Comparison of ENCODE assay signal across 11 cellular contexts in genomic region chr17:42253173-42253545, GRCh38. TPM values are rescaled to one million over a fixed set of nuclear protein-coding genes. Genes with fewer than 3 reads are reported as not detected.
DNase-seq lines count a peak whose midpoint lies in the region; FAIRE-seq and TF ChIP-seq lines count a peak whose summit lies in the region.
"Had no signal": no experiment of that assay in that cellular context is flagged by ENCODE, and none has a peak within 500 bp of the region (broad histone marks: within the 10 kb centered on the region; RNA-seq: fewer than 3 reads in every experiment).

No MANE protein-coding gene starts in this region.

- peaks cover 74% of the 10 kb centered on the region for H3K4me1 Mint-ChIP-seq in activated naive CD4-positive, alpha-beta T cell treated with anti-CD3 and anti-CD28 coated beads for 36 hours (ENCODE audit: low read depth)
- H3K4me1 Mint-ChIP-seq in activated CD4-positive, alpha-beta memory T cell treated with anti-CD3 and anti-CD28 coated beads, Interleukin-2, amount 10 ng/mL, durations not matched to agents 7 days and 5 days: peaks cover 55% of the 10 kb centered on the region

- intact Hi-C loops in activated naive CD4-positive, alpha-beta T cell treated with anti-CD3 and anti-CD28 coated beads for 36 hours (cut with micrococcal nuclease): no loop called here
- intact Hi-C loops in transverse colon (cut with DNase I; ENCODE audit: low total_unique reads): no loop called here

- no peak for TF ChIP-seq EP300 in transverse colon (IDR thresholded peaks at IDR 0.05; ENCODE audit: low read depth)

- H3K27me3 ChIP-seq in transverse colon: no peaks in the 10 kb centered on the region
- H3K27me3 ChIP-seq: pancreas had no signal

- TF ChIP-seq POLR2A in transverse colon (IDR thresholded peaks at IDR 0.05): no peak

- H3K36me3 Mint-ChIP-seq in activated naive CD4-positive, alpha-beta T cell treated with anti-CD3 and anti-CD28 coated beads for 36 hours (ENCODE audit: low read depth): peaks cover 6% of the 10 kb centered on the region
- peaks cover 8% of the 10 kb centered on the region for H3K36me3 Mint-ChIP-seq in activated CD4-positive, alpha-beta memory T cell treated with anti-CD3 and anti-CD28 coated beads, Interleukin-2, amount 10 ng/mL, durations not matched to agents 7 days and 5 days (ENCODE audit: low read depth)

- H3K27ac Mint-ChIP-seq in activated naive CD4-positive, alpha-beta T cell treated with anti-CD3 and anti-CD28 coated beads for 36 hours: peak overlapping the region; percentile 91
- H3K27ac Mint-ChIP-seq in activated CD4-positive, alpha-beta memory T cell treated with anti-CD3 and anti-CD28 coated beads, Interleukin-2, amount 10 ng/mL, durations not matched to agents 7 days and 5 days: peak overlapping the region; percentile 66

- TF ChIP-seq CTCF in transverse colon (IDR thresholded peaks at IDR 0.05): no peak

- DNase-seq in activated naive CD4-positive, alpha-beta T cell treated with anti-CD3 and anti-CD28 coated beads for 36 hours: no peak
- DNase-seq in activated naive CD4-positive, alpha-beta T cell treated with anti-CD3 and anti-CD28 coated beads, Interleukin-2, amount 50 U/mL, for 16 hours: no peak
- no peak for DNase-seq in activated CD4-positive, alpha-beta memory T cell treated with anti-CD3 and anti-CD28 coated beads, Interleukin-2, amount 10 ng/mL, durations not matched to agents 7 days and 5 days
- DNase-seq in fibroblast of gingiva (ENCODE audit: low read depth) (peak; percentile 14), transverse colon (no peak), NCI-H2029 treated with DMSO at 0.1 percent for 48 hours (lab: John Stamatoyannopoulos, UW) (no peak), KBM-7 (no peak), HTR-8/SVneo (ENCODE audit: insufficient read length, low spot score) (no peak)
- DNase-seq: H7, lower lobe of right lung, pancreas had no signal

- FAIRE-seq in HTR-8/SVneo (lab: Jason Lieb, UNC): no peak
- FAIRE-seq: pancreas had no signal

- in situ Hi-C loops in transverse colon (cut with MboI; ENCODE audit: low pct_ligation_motif_present in 1 of 4, low pct_unique_long_range_greater_than_20kb in 1 of 4, low sequenced_read_pairs in 3 of 4) (no loop called here), KBM-7 (cut with MboI; ENCODE audit: low pct_unique_long_range_greater_than_20kb, low sequenced_read_pairs) (no loop called here)

- H3K9me3 Mint-ChIP-seq in activated naive CD4-positive, alpha-beta T cell treated with anti-CD3 and anti-CD28 coated beads for 36 hours: no peaks in the 10 kb centered on the region
- H3K9me3 Mint-ChIP-seq in activated CD4-positive, alpha-beta memory T cell treated with anti-CD3 and anti-CD28 coated beads, Interleukin-2, amount 10 ng/mL, durations not matched to agents 7 days and 5 days: no peaks in the 10 kb centered on the region

- peak overlapping the region; percentile 13 for H3K4me3 Mint-ChIP-seq in activated naive CD4-positive, alpha-beta T cell treated with anti-CD3 and anti-CD28 coated beads for 36 hours
- no peak overlapping the region for H3K4me3 Mint-ChIP-seq in activated CD4-positive, alpha-beta memory T cell treated with anti-CD3 and anti-CD28 coated beads, Interleukin-2, amount 10 ng/mL, durations not matched to agents 7 days and 5 days

- POLR2A ChIA-PET in activated CD4-positive, alpha-beta memory T cell treated with anti-CD3 and anti-CD28 coated beads, Interleukin-2, amount 10 ng/mL, durations not matched to agents 7 days and 5 days (lab: Charles Lee): interaction anchor here (1.4 to 7.7 kb wide), 2 partner anchors 21 to 24 kb away, joined by 4 to 245 read pairs; partner anchors contain the start of gene STAT5B

- no peak overlapping the region for H3K4me3 ChIP-seq in transverse colon
- H3K4me3 ChIP-seq: lower lobe of right lung, pancreas had no signal

- no peaks in the 10 kb centered on the region for H3K9me3 ChIP-seq in transverse colon
- H3K9me3 ChIP-seq: lower lobe of right lung, pancreas had no signal

- CTCF ChIA-PET in activated naive CD4-positive, alpha-beta T cell treated with anti-CD3 and anti-CD28 coated beads for 36 hours (lab: Charles Lee): interaction anchor here (0.9 to 6.7 kb wide), 2 partner anchors 18 to 29 kb away, joined by 3 to 46 read pairs; no protein-coding TSS in a partner anchor
- CTCF ChIA-PET in activated CD4-positive, alpha-beta memory T cell treated with anti-CD3 and anti-CD28 coated beads, Interleukin-2, amount 10 ng/mL, durations not matched to agents 7 days and 5 days (lab: Charles Lee): interaction anchor here (0.9 to 1.1 kb wide), 2 partner anchors 17 to 59 kb away, joined by 3 read pairs; no protein-coding TSS in a partner anchor

- H3K27me3 Mint-ChIP-seq in activated naive CD4-positive, alpha-beta T cell treated with anti-CD3 and anti-CD28 coated beads for 36 hours (ENCODE audit: low read depth): no peaks in the 10 kb centered on the region
- H3K27me3 Mint-ChIP-seq in activated CD4-positive, alpha-beta memory T cell treated with anti-CD3 and anti-CD28 coated beads, Interleukin-2, amount 10 ng/mL, durations not matched to agents 7 days and 5 days: no peaks in the 10 kb centered on the region

- peaks cover 3 to 71% (median 25%) of the 10 kb centered on the region in 4 donors for H3K4me1 ChIP-seq in transverse colon

- H3K27ac ChIP-seq in transverse colon: peak overlapping the region in 3 of 4 donors; percentile 14 to 42 (median 18)
- H3K27ac ChIP-seq: lower lobe of right lung, pancreas had no signal

- no peaks in the 10 kb centered on the region for H3K36me3 ChIP-seq in transverse colon
- H3K36me3 ChIP-seq: lower lobe of right lung, pancreas had no signal

RNA-seq across cellular contexts. Expression of gene STAT5B, which starts 23.0 kb away (rescaled TPM):
- 100 to 1,000 TPM; 185 to 192 TPM for total RNA-seq in activated naive CD4-positive, alpha-beta T cell treated with anti-CD3 and anti-CD28 coated beads for 36 hours
- 100 to 1,000 TPM; 163 to 171 TPM for total RNA-seq in activated CD4-positive, alpha-beta memory T cell treated with anti-CD3 and anti-CD28 coated beads, Interleukin-2, amount 10 ng/mL, durations not matched to agents 7 days and 5 days
- total RNA-seq in transverse colon: 100 to 1,000 TPM in 2 of 4 donors, 10 to 100 TPM in 2; 51.3 to 151 (median 79.1) TPM

RNA-seq across cellular contexts. Expression of gene STAT5A, which starts 35.1 kb away (rescaled TPM):
- total RNA-seq in activated naive CD4-positive, alpha-beta T cell treated with anti-CD3 and anti-CD28 coated beads for 36 hours: 100 to 1,000 TPM; 165 to 174 TPM
- 10 to 100 TPM; 88.4 to 96.7 TPM for total RNA-seq in activated CD4-positive, alpha-beta memory T cell treated with anti-CD3 and anti-CD28 coated beads, Interleukin-2, amount 10 ng/mL, durations not matched to agents 7 days and 5 days
- 10 to 100 TPM; 36.2 to 93.7 (median 50.3) TPM for total RNA-seq in transverse colon

RNA-seq across cellular contexts. Expression of gene GHDC, which starts 58.9 kb away (rescaled TPM):
- total RNA-seq in activated naive CD4-positive, alpha-beta T cell treated with anti-CD3 and anti-CD28 coated beads for 36 hours: 1 to 10 TPM; 9.0 to 9.7 TPM
- 10 to 100 TPM; 17.3 to 19.1 TPM for total RNA-seq in activated CD4-positive, alpha-beta memory T cell treated with anti-CD3 and anti-CD28 coated beads, Interleukin-2, amount 10 ng/mL, durations not matched to agents 7 days and 5 days
- 10 to 100 TPM; 10.8 to 34.6 (median 32.2) TPM for total RNA-seq in transverse colon
